ENCODE assay signal across 8 cellular contexts in the genomic region with DNA sequence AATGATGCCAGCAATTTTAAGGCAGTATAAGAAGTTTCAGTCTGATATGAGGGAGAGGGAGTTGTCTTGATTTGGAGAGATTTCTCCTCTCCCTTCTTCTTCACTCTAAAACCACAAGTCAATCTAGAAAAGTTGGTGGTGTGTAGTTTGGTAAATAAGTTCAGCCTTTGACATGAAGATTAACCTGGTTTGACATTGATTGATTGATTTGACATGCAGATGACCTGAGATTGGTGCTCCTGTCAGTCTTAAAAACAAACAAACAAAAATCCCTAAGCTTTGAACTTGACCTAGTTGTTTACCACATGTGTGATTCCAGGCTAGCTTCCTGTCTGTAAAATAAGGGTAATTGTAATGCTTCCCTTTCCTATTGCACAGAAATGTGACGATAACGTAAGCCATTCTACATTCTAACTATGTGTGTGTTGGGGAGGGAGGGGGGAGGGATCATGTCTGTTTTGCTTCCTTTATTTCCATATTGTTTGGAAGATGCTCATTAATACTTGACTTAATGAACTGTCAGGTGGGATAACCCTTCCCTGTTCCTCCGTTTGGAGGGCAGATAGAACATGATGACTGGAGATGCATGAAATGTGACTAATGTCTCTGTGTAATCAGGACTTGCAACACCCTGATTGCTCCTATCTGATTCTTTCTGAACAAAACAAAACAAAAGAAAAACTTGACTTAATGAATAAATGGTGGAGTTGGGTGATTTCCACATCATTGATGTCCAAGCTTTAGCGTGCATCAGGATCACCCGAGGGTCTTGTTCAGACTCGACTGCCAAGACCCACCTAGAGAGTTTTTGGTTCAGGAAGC.
DNase-seq lines count a peak whose midpoint lies in the region; ATAC-seq and TF ChIP-seq lines count a peak whose summit lies in the region.

No MANE protein-coding gene starts in this region.

- H3K36me3 Mint-ChIP-seq in activated T-cell treated with anti-CD3 and anti-CD28 coated beads, Interleukin-2, amount 50 U/mL, for 4 hours (ENCODE audit: insufficient read depth): no peaks in the 10 kb centered on the region
- no peaks in the 10 kb centered on the region for H3K36me3 Mint-ChIP-seq in activated CD4-positive, alpha-beta memory T cell treated with anti-CD3 and anti-CD28 coated beads, Interleukin-2, amount 10 ng/mL, durations not matched to agents 7 days and 5 days (ENCODE audit: low read depth)

- peak overlapping the region; percentile 76 for H3K4me3 ChIP-seq in thoracic aorta

- H3K27ac ChIP-seq in thoracic aorta: no peak overlapping the region

- peak overlapping the region; percentile 49 for H3K27ac Mint-ChIP-seq in activated CD4-positive, alpha-beta memory T cell treated with anti-CD3 and anti-CD28 coated beads, Interleukin-2, amount 10 ng/mL, durations not matched to agents 7 days and 5 days

- no peaks in the 10 kb centered on the region for H3K9me3 ChIP-seq in thoracic aorta

- H3K36me3 ChIP-seq in thoracic aorta: no peaks in the 10 kb centered on the region

- CTCF ChIA-PET in activated CD4-positive, alpha-beta memory T cell treated with anti-CD3 and anti-CD28 coated beads, Interleukin-2, amount 10 ng/mL, durations not matched to agents 7 days and 5 days (lab: Charles Lee): interaction anchor here (0.6 to 8.5 kb wide), 22 partner anchors 8 to 199 kb away, joined by 3 to 73 read pairs (median 3); no protein-coding TSS in a partner anchor

- H3K9me3 Mint-ChIP-seq in activated T-cell treated with anti-CD3 and anti-CD28 coated beads, Interleukin-2, amount 50 U/mL, for 4 hours: no peaks in the 10 kb centered on the region
- H3K9me3 Mint-ChIP-seq in activated CD4-positive, alpha-beta memory T cell treated with anti-CD3 and anti-CD28 coated beads, Interleukin-2, amount 10 ng/mL, durations not matched to agents 7 days and 5 days: no peaks in the 10 kb centered on the region

- TF ChIP-seq CTCF in thoracic aorta (IDR thresholded peaks at IDR 0.05): no peak

- peaks cover 6 to 7% of the 10 kb centered on the region in 2 donors for H3K4me1 ChIP-seq in thoracic aorta (ENCODE audit: control insufficient read depth in 1 of 2, low read depth in 2 of 2)

- peaks cover 41% of the 10 kb centered on the region for H3K4me1 Mint-ChIP-seq in activated T-cell treated with anti-CD3 and anti-CD28 coated beads, Interleukin-2, amount 50 U/mL, for 4 hours (ENCODE audit: low read depth)
- H3K4me1 Mint-ChIP-seq in activated CD4-positive, alpha-beta memory T cell treated with anti-CD3 and anti-CD28 coated beads, Interleukin-2, amount 10 ng/mL, durations not matched to agents 7 days and 5 days: peaks cover 47% of the 10 kb centered on the region

- POLR2A ChIA-PET in activated CD4-positive, alpha-beta memory T cell treated with anti-CD3 and anti-CD28 coated beads, Interleukin-2, amount 10 ng/mL, durations not matched to agents 7 days and 5 days (lab: Charles Lee): interaction anchor here (1.0 to 1.8 kb wide), 3 partner anchors 107 to 239 kb away, joined by 3 to 4 read pairs (median 3); a partner anchor contains a TSS

- no peak for ATAC-seq in activated T-cell treated with anti-CD3 and anti-CD28 coated beads, Interleukin-2, amount 50 U/mL, for 4 hours
- ATAC-seq in thoracic aorta (ENCODE audit: insufficient number of reproducible peaks, low FRiP score, low read depth) (no peak), HG02623 (IDR thresholded peaks at IDR 0.05; ENCODE audit: unreplicated experiment) (no peak), GM21367 (IDR thresholded peaks at IDR 0.05; ENCODE audit: unreplicated experiment) (no peak)

- H3K27me3 Mint-ChIP-seq in activated T-cell treated with anti-CD3 and anti-CD28 coated beads, Interleukin-2, amount 50 U/mL, for 4 hours (ENCODE audit: low read depth): peaks cover 7% of the 10 kb centered on the region
- peaks cover 7% of the 10 kb centered on the region for H3K27me3 Mint-ChIP-seq in activated CD4-positive, alpha-beta memory T cell treated with anti-CD3 and anti-CD28 coated beads, Interleukin-2, amount 10 ng/mL, durations not matched to agents 7 days and 5 days

- peak overlapping the region; percentile 56 for H3K4me3 Mint-ChIP-seq in activated T-cell treated with anti-CD3 and anti-CD28 coated beads, Interleukin-2, amount 50 U/mL, for 4 hours
- peak overlapping the region; percentile 43 for H3K4me3 Mint-ChIP-seq in activated CD4-positive, alpha-beta memory T cell treated with anti-CD3 and anti-CD28 coated beads, Interleukin-2, amount 10 ng/mL, durations not matched to agents 7 days and 5 days

- DNase-seq in activated T-cell treated with anti-CD3 and anti-CD28 coated beads, Interleukin-2, amount 50 U/mL, for 4 hours: no peak
- DNase-seq in activated T-cell treated with anti-CD3 and anti-CD28 coated beads for 4 hours (no peak), glomerular endothelial cell (ENCODE audit: extremely low read depth, low read depth, low spot score) (peak; percentile 48), thoracic aorta (ENCODE audit: low spot score) (no peak), amniotic stem cell (lab: John Stamatoyannopoulos, UW) (no peak)
- no peak for DNase-seq in activated CD4-positive, alpha-beta memory T cell treated with anti-CD3 and anti-CD28 coated beads, Interleukin-2, amount 10 ng/mL, durations not matched to agents 7 days and 5 days

- no peaks in the 10 kb centered on the region for H3K27me3 ChIP-seq in thoracic aorta (replicated peaks; ENCODE audit: insufficient read depth)
